ENCODE assay signal across 8 cellular contexts in the genomic region with DNA sequence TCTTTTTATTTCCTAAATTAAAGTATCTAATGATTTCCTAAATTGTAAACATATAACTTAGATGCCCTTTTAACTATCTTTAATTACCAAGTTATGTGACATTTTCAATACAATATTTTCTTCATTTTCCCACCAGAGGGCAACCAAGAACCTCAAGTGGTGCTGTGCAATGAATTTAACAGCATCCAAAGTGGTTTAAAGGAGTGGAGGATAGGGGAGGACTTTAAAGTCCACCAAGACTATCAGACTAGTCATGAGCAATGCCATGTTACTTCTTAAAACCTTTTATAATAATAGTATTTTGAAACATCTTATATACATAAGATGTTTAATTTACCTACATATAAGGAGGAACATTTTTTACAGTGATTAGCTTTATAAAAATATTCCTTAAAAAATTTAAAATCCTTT.
A peak's percentile ranks its signal among the peaks of the same experiment; 100 is the strongest.
DNase-seq lines count a peak whose midpoint lies in the region; ATAC-seq and TF ChIP-seq lines count a peak whose summit lies in the region.

No MANE protein-coding gene starts in this region.

- intact Hi-C loops in left ventricle myocardium superior (cut with micrococcal nuclease) (loop anchor here (10.0 kb wide), 1 partner anchor 291 kb away; no protein-coding TSS in a partner anchor), sciatic nerve (cut with DNase I) (no loop called here)

- H3K4me3 Mint-ChIP-seq in stimulated activated effector memory CD8-positive, alpha-beta T cell treated with anti-CD3 and anti-CD28 coated beads, Interleukin-12 subunit alpha, Interleukin-12 subunit beta, amount 100 ng/mL, for 72 hours, result no peak overlapping the region

- H3K27ac ChIP-seq in 22Rv1 (no peak overlapping the region), VCaP (no peak overlapping the region)

- no peak overlapping the region for H3K27ac Mint-ChIP-seq in stimulated activated effector memory CD8-positive, alpha-beta T cell treated with anti-CD3 and anti-CD28 coated beads, Interleukin-12 subunit alpha, Interleukin-12 subunit beta, amount 100 ng/mL, for 72 hours

- H3K4me1 Mint-ChIP-seq in stimulated activated effector memory CD8-positive, alpha-beta T cell treated with anti-CD3 and anti-CD28 coated beads, Interleukin-12 subunit alpha, Interleukin-12 subunit beta, amount 100 ng/mL, for 72 hours, result peaks cover 15% of the 10 kb centered on the region

- peak; percentile 42 for ATAC-seq in left ventricle myocardium superior
- ATAC-seq in stimulated activated effector memory CD8-positive, alpha-beta T cell treated with anti-CD3 and anti-CD28 coated beads, Interleukin-12 subunit alpha, Interleukin-12 subunit beta, amount 100 ng/mL, for 72 hours, result peak; percentile 60
- no peak for ATAC-seq in HG03469 (IDR thresholded peaks at IDR 0.05; ENCODE audit: unreplicated experiment)
- ATAC-seq in sciatic nerve, result no peak

- H3K36me3 Mint-ChIP-seq in stimulated activated effector memory CD8-positive, alpha-beta T cell treated with anti-CD3 and anti-CD28 coated beads, Interleukin-12 subunit alpha, Interleukin-12 subunit beta, amount 100 ng/mL, for 72 hours, result no peaks in the 10 kb centered on the region

- DNase-seq in G401 (ENCODE audit: low spot score) (peak; percentile 87), NCI-H146 treated with DMSO at 0.1 percent for 48 hours (lab: John Stamatoyannopoulos, UW; ENCODE audit: unreplicated experiment) (peak; percentile 35), left ventricle myocardium superior (no peak), sciatic nerve (ENCODE audit: low spot score) (no peak)
- no peak for DNase-seq in stimulated activated effector memory CD8-positive, alpha-beta T cell treated with anti-CD3 and anti-CD28 coated beads, Interleukin-12 subunit alpha, Interleukin-12 subunit beta, amount 100 ng/mL, for 72 hours (ENCODE audit: low spot score in 2 of 2)

- no peaks in the 10 kb centered on the region for H3K9me3 Mint-ChIP-seq in stimulated activated effector memory CD8-positive, alpha-beta T cell treated with anti-CD3 and anti-CD28 coated beads, Interleukin-12 subunit alpha, Interleukin-12 subunit beta, amount 100 ng/mL, for 72 hours

- in situ Hi-C loops in G401 (cut with HindIII; ENCODE audit: low sequenced_read_pairs), result no loop called here

- TF ChIP-seq CTCF in 22Rv1 (IDR thresholded peaks at IDR 0.05) (peak; percentile 85), VCaP (conservative IDR thresholded peaks at IDR 0.05) (peak; percentile 81)

Comparison
In these comparisons a context has a peak if more than half of its experiments do, and no peak if none do; other contexts are left out.
1. DNase-seq: peak in G401 (single experiment) and NCI-H146 treated with DMSO at 0.1 percent for 48 hours (single experiment); none in left ventricle myocardium superior (single experiment), stimulated activated effector memory CD8-positive, alpha-beta T cell treated with anti-CD3 and anti-CD28 coated beads, Interleukin-12 subunit alpha, Interleukin-12 subunit beta, amount 100 ng/mL, for 72 hours (0 of 2) and sciatic nerve (single experiment).
2. ATAC-seq: peak in left ventricle myocardium superior (single experiment) and stimulated activated effector memory CD8-positive, alpha-beta T cell treated with anti-CD3 and anti-CD28 coated beads, Interleukin-12 subunit alpha, Interleukin-12 subunit beta, amount 100 ng/mL, for 72 hours (single experiment); none in HG03469 (single experiment) and sciatic nerve (single experiment).